Comparison of ENCODE assay signal across 17 cellular contexts in the genomic region with DNA sequence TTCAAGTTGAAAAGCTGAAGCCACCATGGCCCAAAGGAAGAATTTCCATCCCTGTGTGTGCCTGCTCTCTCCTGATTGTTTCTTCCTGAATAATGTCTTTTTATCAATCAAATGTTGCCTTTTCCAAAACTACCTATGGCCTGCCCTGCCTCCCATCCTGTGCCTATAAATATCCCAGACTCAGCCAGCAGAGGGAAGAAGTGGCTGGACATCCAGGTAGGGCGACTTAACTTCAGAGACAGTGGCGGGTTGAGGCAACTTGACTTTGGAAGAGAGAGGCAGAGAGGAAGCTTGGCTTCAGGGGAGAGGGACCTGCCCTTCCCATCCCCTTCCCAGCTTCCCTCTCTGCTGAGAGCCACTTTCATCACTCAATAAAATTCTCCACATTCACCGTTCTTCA.
DNase-seq lines count a peak whose midpoint lies in the region; ATAC-seq and TF ChIP-seq lines count a peak whose summit lies in the region.
"Had no signal": no experiment of that assay in that cellular context is flagged by ENCODE, and none has a peak within 500 bp of the region (broad histone marks: within the 10 kb centered on the region; RNA-seq: fewer than 3 reads in every experiment).

No MANE protein-coding gene starts in this region.

- no peaks in the 10 kb centered on the region for H3K4me1 ChIP-seq in mesendoderm (ENCODE audit: control insufficient read depth, low read depth, low read length)
- H3K4me1 ChIP-seq: SJCRH30 had no signal

- no peaks in the 10 kb centered on the region for H3K27me3 Mint-ChIP-seq in WTC11 (ENCODE audit: low read depth)
- no peaks in the 10 kb centered on the region for H3K27me3 Mint-ChIP-seq in type B pancreatic cell
- no peaks in the 10 kb centered on the region for H3K27me3 Mint-ChIP-seq in mesothelial cell of epicardium (ENCODE audit: low read depth)

- H3K4me3 ChIP-seq in epithelial cell of esophagus (ENCODE audit: low read length) (no peak overlapping the region), mesendoderm (ENCODE audit: low read length) (no peak overlapping the region)
- H3K4me3 ChIP-seq: PC-9, SJCRH30 had no signal

- H4K5ac ChIP-seq in mesendoderm (ENCODE audit: low read length): no peak overlapping the region

- POLR2A ChIA-PET in WTC11 (lab: Charles Lee): interaction anchor here (0.7 kb wide), 1 partner anchor 10 kb away, joined by 3 read pairs; no protein-coding TSS in a partner anchor

- TF ChIP-seq CTCF in WTC11 (IDR thresholded peaks at IDR 0.05) (no peak), epithelial cell of esophagus (IDR thresholded peaks at IDR 0.05; ENCODE audit: insufficient read depth, low read depth, low read length, missing control alignments) (peak; percentile 26), type B pancreatic cell (conservative IDR thresholded peaks at IDR 0.05) (peak; percentile 27), mesothelial cell of epicardium (IDR thresholded peaks at IDR 0.05; ENCODE audit: unreplicated experiment) (no peak)

- peaks cover 21% of the 10 kb centered on the region for H3K4me1 Mint-ChIP-seq in WTC11
- H3K4me1 Mint-ChIP-seq in type B pancreatic cell (ENCODE audit: unreplicated experiment): peaks cover 23% of the 10 kb centered on the region
- no peaks in the 10 kb centered on the region for H3K4me1 Mint-ChIP-seq in mesothelial cell of epicardium

- ATAC-seq in WTC11: peak; percentile 92

- H3K4me3 Mint-ChIP-seq in WTC11 (no peak overlapping the region), type B pancreatic cell (no peak overlapping the region), mesothelial cell of epicardium (no peak overlapping the region)

- H2BK120ac ChIP-seq in mesendoderm (ENCODE audit: low read depth, low read length): no peak overlapping the region

- H3K79me2 ChIP-seq in mesendoderm (ENCODE audit: control insufficient read depth, insufficient read depth, low read length): no peaks in the 10 kb centered on the region

- no peak overlapping the region for H3K23ac ChIP-seq in mesendoderm (ENCODE audit: low read length)

- no peaks in the 10 kb centered on the region for H3K36me3 ChIP-seq in mesendoderm (ENCODE audit: control insufficient read depth, insufficient read depth, low read length)
- H3K36me3 ChIP-seq: SJCRH30 had no signal

- no peak overlapping the region for H3K4ac ChIP-seq in mesendoderm (ENCODE audit: low read depth, low read length)

- no peaks in the 10 kb centered on the region for H3K79me1 ChIP-seq in mesendoderm (ENCODE audit: low read length)

- no CpG with 5 or more reads among the region's 3 CpGs for WGBS in mesendoderm (ENCODE audit: extremely low coverage, insufficient coverage, low lambda C conversion rate)

- no peak overlapping the region for H2BK5ac ChIP-seq in mesendoderm (ENCODE audit: low read length)

- H3K9ac ChIP-seq in mesendoderm (ENCODE audit: low read length): no peak overlapping the region

- H3K4me2 ChIP-seq in mesendoderm (ENCODE audit: low read length): no peak overlapping the region
- H3K4me2 ChIP-seq: PC-9 had no signal

- no peaks in the 10 kb centered on the region for H3K27me3 ChIP-seq in mesendoderm (ENCODE audit: insufficient read depth, low read length, poor library complexity)
- H3K27me3 ChIP-seq: SJCRH30 had no signal

- CTCF ChIA-PET in WTC11 (lab: Charles Lee): interaction anchor here (0.7 to 1.5 kb wide), 5 partner anchors 10 to 154 kb away, joined by 3 to 15 read pairs (median 4); no protein-coding TSS in a partner anchor

- no peak overlapping the region for H3K27ac Mint-ChIP-seq in WTC11
- H3K27ac Mint-ChIP-seq in type B pancreatic cell: no peak overlapping the region
- H3K27ac Mint-ChIP-seq in mesothelial cell of epicardium: no peak overlapping the region

- no peak overlapping the region for H2BK15ac ChIP-seq in mesendoderm (replicated peaks; ENCODE audit: low read depth)

- H3K9me3 Mint-ChIP-seq in WTC11 (peaks cover 14% of the 10 kb centered on the region), type B pancreatic cell (no peaks in the 10 kb centered on the region), mesothelial cell of epicardium (peaks cover 4% of the 10 kb centered on the region)

- no peak overlapping the region for H4K8ac ChIP-seq in mesendoderm (ENCODE audit: low read depth, low read length)

- no peak overlapping the region for H3K56ac ChIP-seq in mesendoderm (ENCODE audit: low read length)

- H3K18ac ChIP-seq in mesendoderm (ENCODE audit: low read length): no peak overlapping the region

- DNase-seq in WTC11 (ENCODE audit: low spot score) (peak; percentile 22), epithelial cell of esophagus (ENCODE audit: low read depth) (no peak), mesendoderm (peak; percentile 63), type B pancreatic cell (ENCODE audit: extremely low spot score, unreplicated experiment) (no peak), mesothelial cell of epicardium (ENCODE audit: low spot score in 2 of 2, unreplicated experiment in 2 of 2) (no peak), SIG-M5 (lab: John Stamatoyannopoulos, UW) (no peak), NCI-H146 treated with DMSO at 0.1 percent for 48 hours (lab: John Stamatoyannopoulos, UW; ENCODE audit: unreplicated experiment) (no peak)
- DNase-seq: ACHN, DMS79 treated with DMSO at 0.1 percent for 48 hours, HCEC 1CT, NCI-H1092 treated with DMSO at 0.1 percent for 48 hours, NCI-H1694, NCI-H510A treated with DMSO at 0.1 percent for 48 hours, NCI-H774, PC-9, SJCRH30 had no signal

- H3K36me3 Mint-ChIP-seq in WTC11 (peaks cover 4% of the 10 kb centered on the region; the same call in 1 of the 2 replicates), type B pancreatic cell (no peaks in the 10 kb centered on the region), mesothelial cell of epicardium (no peaks in the 10 kb centered on the region)

- H2AK5ac ChIP-seq in mesendoderm (ENCODE audit: low read length): no peak overlapping the region

- no peak overlapping the region for H3K27ac ChIP-seq in mesendoderm (ENCODE audit: low read depth, low read length)
- H3K27ac ChIP-seq: C4-2B, PC-9, SJCRH30 had no signal

TF ChIP-seq in WTC11, 78 proteins besides CTCF, POLR2A, EP300 and RAD21:
- no peak for TF ChIP-seq SP1 (CRISPR knock-in tag; conservative IDR thresholded peaks at IDR 0.05)
- no peak for TF ChIP-seq E2F1 (CRISPR knock-in tag; IDR thresholded peaks at IDR 0.05)
- TF ChIP-seq CREM (CRISPR knock-in tag; IDR thresholded peaks at IDR 0.05): no peak
- TF ChIP-seq CBFB (CRISPR knock-in tag; IDR thresholded peaks at IDR 0.05; ENCODE audit: low read depth): no peak
- no peak for TF ChIP-seq ZNF671 (CRISPR knock-in tag; IDR thresholded peaks at IDR 0.05)
- TF ChIP-seq, protein P1, sequence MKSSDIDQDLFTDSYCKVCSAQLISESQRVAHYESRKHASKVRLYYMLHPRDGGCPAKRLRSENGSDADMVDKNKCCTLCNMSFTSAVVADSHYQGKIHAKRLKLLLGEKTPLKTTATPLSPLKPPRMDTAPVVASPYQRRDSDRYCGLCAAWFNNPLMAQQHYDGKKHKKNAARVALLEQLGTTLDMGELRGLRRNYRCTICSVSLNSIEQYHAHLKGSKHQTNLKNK (CRISPR knock-in tag; IDR thresholded peaks at IDR 0.05): no peak
- no peak for TF ChIP-seq NR3C1 (CRISPR knock-in tag; conservative IDR thresholded peaks at IDR 0.05; ENCODE audit: low read depth)
- no peak for TF ChIP-seq GTF2I (CRISPR knock-in tag; conservative IDR thresholded peaks at IDR 0.05)
- TF ChIP-seq MXD4 (CRISPR knock-in tag; IDR thresholded peaks at IDR 0.05; ENCODE audit: borderline replicate concordance): no peak
- TF ChIP-seq, protein P2, sequence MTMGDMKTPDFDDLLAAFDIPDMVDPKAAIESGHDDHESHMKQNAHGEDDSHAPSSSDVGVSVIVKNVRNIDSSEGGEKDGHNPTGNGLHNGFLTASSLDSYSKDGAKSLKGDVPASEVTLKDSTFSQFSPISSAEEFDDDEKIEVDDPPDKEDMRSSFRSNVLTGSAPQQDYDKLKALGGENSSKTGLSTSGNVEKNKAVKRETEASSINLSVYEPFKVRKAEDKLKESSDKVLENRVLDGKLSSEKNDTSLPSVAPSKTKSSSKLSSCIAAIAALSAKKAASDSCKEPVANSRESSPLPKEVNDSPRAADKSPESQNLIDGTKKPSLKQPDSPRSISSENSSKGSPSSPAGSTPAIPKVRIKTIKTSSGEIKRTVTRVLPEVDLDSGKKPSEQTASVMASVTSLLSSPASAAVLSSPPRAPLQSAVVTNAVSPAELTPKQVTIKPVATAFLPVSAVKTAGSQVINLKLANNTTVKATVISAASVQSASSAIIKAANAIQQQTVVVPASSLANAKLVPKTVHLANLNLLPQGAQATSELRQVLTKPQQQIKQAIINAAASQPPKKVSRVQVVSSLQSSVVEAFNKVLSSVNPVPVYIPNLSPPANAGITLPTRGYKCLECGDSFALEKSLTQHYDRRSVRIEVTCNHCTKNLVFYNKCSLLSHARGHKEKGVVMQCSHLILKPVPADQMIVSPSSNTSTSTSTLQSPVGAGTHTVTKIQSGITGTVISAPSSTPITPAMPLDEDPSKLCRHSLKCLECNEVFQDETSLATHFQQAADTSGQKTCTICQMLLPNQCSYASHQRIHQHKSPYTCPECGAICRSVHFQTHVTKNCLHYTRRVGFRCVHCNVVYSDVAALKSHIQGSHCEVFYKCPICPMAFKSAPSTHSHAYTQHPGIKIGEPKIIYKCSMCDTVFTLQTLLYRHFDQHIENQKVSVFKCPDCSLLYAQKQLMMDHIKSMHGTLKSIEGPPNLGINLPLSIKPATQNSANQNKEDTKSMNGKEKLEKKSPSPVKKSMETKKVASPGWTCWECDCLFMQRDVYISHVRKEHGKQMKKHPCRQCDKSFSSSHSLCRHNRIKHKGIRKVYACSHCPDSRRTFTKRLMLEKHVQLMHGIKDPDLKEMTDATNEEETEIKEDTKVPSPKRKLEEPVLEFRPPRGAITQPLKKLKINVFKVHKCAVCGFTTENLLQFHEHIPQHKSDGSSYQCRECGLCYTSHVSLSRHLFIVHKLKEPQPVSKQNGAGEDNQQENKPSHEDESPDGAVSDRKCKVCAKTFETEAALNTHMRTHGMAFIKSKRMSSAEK (CRISPR knock-in tag; IDR thresholded peaks at IDR 0.05; ENCODE audit: borderline replicate concordance): no peak
- no peak for TF ChIP-seq ETV6 (CRISPR knock-in tag; IDR thresholded peaks at IDR 0.05)
- TF ChIP-seq TEAD4 (CRISPR knock-in tag; IDR thresholded peaks at IDR 0.05): no peak
- TF ChIP-seq JUN (CRISPR knock-in tag; IDR thresholded peaks at IDR 0.05): no peak
- no peak for TF ChIP-seq SOX15 (CRISPR knock-in tag; IDR thresholded peaks at IDR 0.05)

Comparison
In these comparisons a context has a peak if more than half of its experiments do, and no peak if none do; other contexts are left out.
1. DNase-seq: peak in WTC11 (single experiment) and mesendoderm (single experiment); none in epithelial cell of esophagus (single experiment), type B pancreatic cell (single experiment), mesothelial cell of epicardium (0 of 2), SIG-M5 (single experiment) and NCI-H146 treated with DMSO at 0.1 percent for 48 hours (single experiment).
2. CTCF ChIP-seq: peak in epithelial cell of esophagus (single experiment) and type B pancreatic cell (single experiment); none in WTC11 (single experiment) and mesothelial cell of epicardium (single experiment).